ENCODE assay signal across 8 cellular contexts in genomic region chr15:41971893-41972340, GRCh38. TPM values are rescaled to one million over a fixed set of nuclear protein-coding genes. Genes with fewer than 3 reads are reported as not detected.
DNase-seq lines count a peak whose midpoint lies in the region; ATAC-seq and TF ChIP-seq lines count a peak whose summit lies in the region.

No MANE protein-coding gene starts in this region.

- H3K27me3 ChIP-seq in MG63 = no peaks in the 10 kb centered on the region
- H3K27me3 ChIP-seq in vagina = no peaks in the 10 kb centered on the region

- H3K36me3 ChIP-seq in MG63 = peaks cover 27% of the 10 kb centered on the region
- H3K36me3 ChIP-seq in vagina = no peaks in the 10 kb centered on the region

- no peak for DNase-seq in GM12865 (ENCODE audit: low read depth)
- DNase-seq in MG63 = peak; percentile 35
- peak; percentile 76 for DNase-seq in coronary artery (ENCODE audit: low spot score)
- no peak for DNase-seq in mesothelial cell of epicardium (ENCODE audit: low spot score in 2 of 2, unreplicated experiment in 2 of 2)
- peak in 1 of 2 donors; percentile 89 for DNase-seq in vagina (ENCODE audit: extremely low spot score in 2 of 2)
- no peak for DNase-seq in stimulated activated CD4-positive, alpha-beta T cell treated with anti-CD3 and anti-CD28 coated beads, Interleukin-4, amount 100 ng/mL, for 24 hours
- DNase-seq in SKM-1 treated with dmso at 0.1 percent for 144 hours (lab: John Stamatoyannopoulos, UW; ENCODE audit: unreplicated experiment) = no peak

- H3K4me3 Mint-ChIP-seq in mesothelial cell of epicardium = peak overlapping the region; percentile 83

- H3K9me3 ChIP-seq in MG63 = no peaks in the 10 kb centered on the region
- H3K9me3 ChIP-seq in vagina = no peaks in the 10 kb centered on the region

- TF ChIP-seq POLR2A in vagina (IDR thresholded peaks at IDR 0.05) = no peak

- no peaks in the 10 kb centered on the region for H3K27me3 Mint-ChIP-seq in mesothelial cell of epicardium (ENCODE audit: low read depth)

- H3K27ac Mint-ChIP-seq in mesothelial cell of epicardium = peak overlapping the region; percentile 90

- ATAC-seq in GM21717 (IDR thresholded peaks at IDR 0.05; ENCODE audit: unreplicated experiment) = peak; percentile 17

- intact Hi-C loops in vagina (cut with DNase I) = no loop called here

- H3K27ac ChIP-seq in coronary artery (peak overlapping the region; percentile 94 to 96), vagina (peak overlapping the region; percentile 89)

- H3K4me1 Mint-ChIP-seq in mesothelial cell of epicardium = peaks cover 24% of the 10 kb centered on the region

- H3K36me3 Mint-ChIP-seq in mesothelial cell of epicardium = no peaks in the 10 kb centered on the region

- no peaks in the 10 kb centered on the region for H3K9me3 Mint-ChIP-seq in mesothelial cell of epicardium

- peaks cover 22% of the 10 kb centered on the region for H3K4me1 ChIP-seq in vagina

- H3K4me3 ChIP-seq in GM12865 (ENCODE audit: low read depth, low read length) (peak overlapping the region; percentile 98), MG63 (peak overlapping the region; percentile 84), coronary artery (peak overlapping the region; percentile 94), vagina (peak overlapping the region; percentile 91 to 99)

- TF ChIP-seq CTCF in GM12865 (IDR thresholded peaks at IDR 0.05; ENCODE audit: insufficient read depth, low read depth, low read length, missing control alignments) (no peak), coronary artery (IDR thresholded peaks at IDR 0.05) (no peak), mesothelial cell of epicardium (IDR thresholded peaks at IDR 0.05; ENCODE audit: unreplicated experiment) (no peak), vagina (IDR thresholded peaks at IDR 0.05) (no peak)

RNA-seq across cellular contexts. Expression of gene EHD4, which starts 0.4 kb away (rescaled TPM):
- total RNA-seq in MG63 (2014; rRNA removed; shearing (Covaris generic); ENCODE audit: low replicate concordance) = 10.7 and 15.9 TPM in 2 replicates
- total RNA-seq in mesothelial cell of epicardium = 14.5 to 16.1 TPM (median 15.8 TPM) in 3 replicates
- 24.6 TPM for total RNA-seq in vagina

RNA-seq across cellular contexts. Expression of gene PLA2G4E, which starts 48.9 kb away (rescaled TPM):
- total RNA-seq in MG63 (2014; rRNA removed; shearing (Covaris generic); ENCODE audit: low replicate concordance) = not detected in 2 replicates
- total RNA-seq in mesothelial cell of epicardium = not detected in 3 replicates
- total RNA-seq in vagina = 8.8 TPM

Comparison
In these comparisons a context has a peak if more than half of its experiments do, and no peak if none do; other contexts are left out.
1. DNase-seq: peak in MG63 (single experiment) and coronary artery (single experiment); none in GM12865 (single experiment), mesothelial cell of epicardium (0 of 2), stimulated activated CD4-positive, alpha-beta T cell treated with anti-CD3 and anti-CD28 coated beads, Interleukin-4, amount 100 ng/mL, for 24 hours (single experiment) and SKM-1 treated with dmso at 0.1 percent for 144 hours (single experiment).
2. Peak in every context shown above with its lines, with median percentiles within 50 percentile points of each other: H3K4me3 ChIP-seq.